Comparison of ENCODE assay signal across 1 cellular context in genomic region chr3:86969500-86970189, GRCh38.
TF ChIP-seq lines count a peak whose summit lies in the region.

No MANE protein-coding gene starts in this region.

TF ChIP-seq in GM23338, 12 proteins besides CTCF, POLR2A, EP300 and RAD21 (continued from another document):
- TF ChIP-seq REST (IDR thresholded peaks at IDR 0.05; ENCODE audit: unreplicated experiment) (no peak), JUNB (IDR thresholded peaks at IDR 0.05; ENCODE audit: unreplicated experiment) (no peak)
